ENCODE assay signal across 8 cellular contexts in genomic region chr19:50511069-50511822, GRCh38. TPM values are rescaled to one million over a fixed set of nuclear protein-coding genes. Genes with fewer than 3 reads are reported as not detected.
A peak's percentile ranks its signal among the peaks of the same experiment; 100 is the strongest.
DNase-seq lines count a peak whose midpoint lies in the region; ATAC-seq and TF ChIP-seq lines count a peak whose summit lies in the region.

Gene JOSD2 (minus strand): TSS chr19:50511191. CDS start chr19:50510431, 760 bp downstream.

- H3K9me2 ChIP-seq in Loucy (replicated peaks; ENCODE audit: low read depth, low read length), result no peaks in the 10 kb centered on the region

- H3K27ac Mint-ChIP-seq in naive thymus-derived CD8-positive, alpha-beta T cell, result peak within 1 kb of the TSS; percentile 89 to 100 (median 99)

- peak within 1 kb of the TSS; percentile 71 for H3K4me2 ChIP-seq in Loucy (ENCODE audit: low read depth, low read length, poor library complexity, severe bottlenecking)

- H3K9me3 Mint-ChIP-seq in naive thymus-derived CD8-positive, alpha-beta T cell, result no peaks in the 10 kb centered on the region

- H3K9me3 ChIP-seq in Loucy (ENCODE audit: insufficient read depth, low read depth, low read length), result no peaks in the 10 kb centered on the region

- peaks cover 8% of the 10 kb centered on the region for H3K4me1 ChIP-seq in Loucy (ENCODE audit: insufficient read depth, low read length, poor library complexity, severe bottlenecking)

- TF ChIP-seq CTCF in Loucy (conservative IDR thresholded peaks at IDR 0.05; ENCODE audit: low read length), result no peak
- TF ChIP-seq CTCF in fibroblast of mammary gland (conservative IDR thresholded peaks at IDR 0.05; ENCODE audit: control insufficient read depth, insufficient read depth, low read depth, low read length), result no peak

- peak within 1 kb of the TSS; percentile 77 for H3K9ac ChIP-seq in Loucy (ENCODE audit: low read depth, low read length, poor library complexity, severe bottlenecking)

- no peaks in the 10 kb centered on the region for H3K36me3 ChIP-seq in Loucy (ENCODE audit: insufficient read depth, low read length)

- no peaks in the 10 kb centered on the region for H3F3A ChIP-seq in Loucy (ENCODE audit: low read depth)

- peak within 1 kb of the TSS; percentile 78 for H2AFZ ChIP-seq in Loucy (ENCODE audit: low read length)

- H3K4me3 ChIP-seq in Loucy (ENCODE audit: low read length, poor library complexity, severe bottlenecking), result peak within 1 kb of the TSS; percentile 78
- peak within 1 kb of the TSS; percentile 82 for H3K4me3 ChIP-seq in fibroblast of mammary gland (ENCODE audit: control insufficient read depth, low read depth, low read length)

- no peaks in the 10 kb centered on the region for H4K20me1 ChIP-seq in Loucy (ENCODE audit: insufficient read depth, low read length, poor library complexity, severe bottlenecking)

- peaks cover 19 to 25% (median 19%) of the 10 kb centered on the region in 4 donors for H3K4me1 Mint-ChIP-seq in naive thymus-derived CD8-positive, alpha-beta T cell

- H3K4me3 Mint-ChIP-seq in naive thymus-derived CD8-positive, alpha-beta T cell, result peak within 1 kb of the TSS; percentile 76 to 98 (median 94)

- no peaks in the 10 kb centered on the region for H3K27me3 ChIP-seq in Loucy (ENCODE audit: insufficient read depth, low read length, poor library complexity, severe bottlenecking)

- peak; percentile 54 for TF ChIP-seq POLR2A in Raji (IDR thresholded peaks at IDR 0.05; ENCODE audit: insufficient read depth, low read depth, low read length)

- H3K79me2 ChIP-seq in Loucy (ENCODE audit: insufficient read depth, low read length), result no peaks in the 10 kb centered on the region

- peaks cover 0 to 18% (median 9%) of the 10 kb centered on the region in 5 donors for H3K27me3 Mint-ChIP-seq in naive thymus-derived CD8-positive, alpha-beta T cell

- POLR2A ChIA-PET in naive thymus-derived CD8-positive, alpha-beta T cell (lab: Charles Lee), result interaction anchor here (0.5 to 2.5 kb wide), 17 partner anchors 14 to 1547 kb away, joined by 3 to 16 read pairs (median 4); partner anchors contain the start of genes AKT1S1, EMC10, GARIN5A and NR1H2

- DNase-seq in EH (ENCODE audit: low read depth) (peak; percentile 99), H4 (ENCODE audit: low spot score) (peak; percentile 100), fibroblast of mammary gland (ENCODE audit: low read depth) (peak; percentile 99)
- peak; percentile 97 for DNase-seq in activated T-helper 9 cell treated with anti-CD3 and anti-CD28 coated beads, Interleukin-2, amount 50 U/mL, for 16 hours (ENCODE audit: low read depth)
- DNase-seq in naive thymus-derived CD8-positive, alpha-beta T cell, result peak; percentile 89 to 99 (median 96)
- peak; percentile 93 to 97 (median 96) for DNase-seq in stimulated activated naive CD4-positive, alpha-beta T cell (lab: John Stamatoyannopoulos, UW)

- ATAC-seq in naive thymus-derived CD8-positive, alpha-beta T cell, result peak; percentile 88 to 93

- peaks cover 0 to 2% (median 0%) of the 10 kb centered on the region in 3 donors for H3K36me3 Mint-ChIP-seq in naive thymus-derived CD8-positive, alpha-beta T cell

RNA-seq across cellular contexts. Expression of gene JOSD2, which starts in this region (rescaled TPM):
- total RNA-seq in H4 (2014; rRNA removed; shearing (Covaris generic)), result 28.7 and 60.6 TPM in 2 replicates
- 10 to 100 TPM; 22.8 to 25.6 TPM for total RNA-seq in naive thymus-derived CD8-positive, alpha-beta T cell
- 10 to 100 TPM; 19.8 to 26.2 (median 22.8) TPM for polyA plus RNA-seq in naive thymus-derived CD8-positive, alpha-beta T cell

Comparison
In these comparisons a context has a peak if more than half of its experiments do, and no peak if none do; other contexts are left out.
1. Peak in every context shown above with its lines: DNase-seq, ATAC-seq and H3K4me3 ChIP-seq.